8 cellular contexts compared by ENCODE assay signal in the genomic region with DNA sequence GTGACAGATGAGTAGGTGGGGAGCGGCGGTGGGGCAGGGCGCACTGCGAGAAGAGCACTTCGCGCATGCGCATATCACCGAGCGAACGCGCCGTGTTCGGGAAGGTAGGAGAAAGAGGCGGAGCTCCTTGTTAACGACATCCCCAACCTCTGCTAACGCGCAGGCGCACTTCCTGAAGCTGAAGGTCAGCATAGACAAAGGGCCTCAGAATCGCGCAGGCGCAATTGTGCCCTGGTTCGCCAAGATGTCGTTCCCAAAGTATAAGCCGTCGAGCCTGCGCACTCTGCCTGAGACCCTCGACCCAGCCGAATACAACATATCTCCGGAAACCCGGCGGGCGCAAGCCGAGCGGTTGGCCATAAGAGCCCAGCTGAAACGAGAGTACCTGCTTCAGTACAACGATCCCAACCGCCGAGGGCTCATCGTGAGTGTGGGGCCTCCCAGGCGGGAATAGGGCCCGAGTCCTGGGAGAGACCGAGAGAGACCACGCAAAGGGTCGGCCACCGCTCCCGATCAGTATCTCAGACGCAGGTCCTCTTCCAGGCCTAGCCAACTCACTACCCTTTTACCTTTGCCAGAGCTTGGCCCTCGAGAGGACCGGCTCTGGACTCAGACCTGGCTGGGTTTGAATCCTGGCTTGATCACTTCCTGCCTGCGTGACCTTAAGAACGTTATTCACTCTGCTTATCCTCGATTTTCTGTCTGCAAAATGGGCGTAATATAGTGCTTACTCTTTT. TPM values are rescaled to one million over a fixed set of nuclear protein-coding genes. Genes with fewer than 3 reads are reported as not detected.
A peak's percentile ranks its signal among the peaks of the same experiment; 100 is the strongest.
DNase-seq lines count a peak whose midpoint lies in the region; ATAC-seq and TF ChIP-seq lines count a peak whose summit lies in the region.

A gene (plus strand): TSS at position 221 of the 737 bp plus-strand sequence. CDS start 24 bp downstream, at position 245.

- dilution Hi-C loops in mammary epithelial cell (cut with HindIII; ENCODE audit: low sequenced_read_pairs) = no loop called here

- H3K9me3 ChIP-seq in WERI-Rb-1 (ENCODE audit: severe bottlenecking) (no peaks in the 10 kb centered on the region), mammary epithelial cell (replicated peaks; ENCODE audit: insufficient read depth, low read length) (no peaks in the 10 kb centered on the region), iPS-18c (ENCODE audit: control insufficient read depth, insufficient read depth, low read length) (no peaks in the 10 kb centered on the region), skeletal muscle tissue (ENCODE audit: control insufficient read depth in 3 of 3, low read length in 3 of 3) (no peaks in the 10 kb centered on the region)

- ATAC-seq in GM18873 (IDR thresholded peaks at IDR 0.05; ENCODE audit: low FRiP score, unreplicated experiment) (peak; percentile 93), HG03139 (IDR thresholded peaks at IDR 0.05; ENCODE audit: unreplicated experiment) (peak; percentile 94)

- H3K4me1 ChIP-seq in mammary epithelial cell (ENCODE audit: insufficient read depth, low read length) (no peaks in the 10 kb centered on the region), skeletal muscle tissue (ENCODE audit: control insufficient read depth in 3 of 3, insufficient read depth in 3 of 3, low read length in 3 of 3) (peaks cover 17 to 27% (median 22%) of the 10 kb centered on the region in 3 donors)

- BruUV-seq in mammary epithelial cell (replicated peaks; lab: Mats Ljungman, UMichigan) = TSS peak; percentile 67

- WGBS in mammary epithelial cell (ENCODE audit: low coverage, missing lambda C conversion rate) = 3% methylated on average over 21 of the region's 53 CpGs

- H3K27me3 ChIP-seq in WERI-Rb-1 (ENCODE audit: insufficient read depth, low read depth, severe bottlenecking) (no peaks in the 10 kb centered on the region), mammary epithelial cell (ENCODE audit: insufficient read depth, low read length) (no peaks in the 10 kb centered on the region), skeletal muscle tissue (ENCODE audit: control insufficient read depth in 3 of 3, insufficient read depth in 3 of 3, low read length in 3 of 3) (no peaks in the 10 kb centered on the region)

- intact Hi-C loops in mammary epithelial cell (cut with micrococcal nuclease) = loop anchor here (1.0 kb wide), 1 partner anchor 146 kb away; a partner anchor contains a TSS

- TF ChIP-seq CTCF in WERI-Rb-1 (IDR thresholded peaks at IDR 0.05; ENCODE audit: low read depth, low read length) (no peak), mammary epithelial cell (conservative IDR thresholded peaks at IDR 0.05 in 1 of 2, IDR thresholded peaks at IDR 0.05 in 1 of 2; ENCODE audit: extremely low read depth in 1 of 2, insufficient read depth in 1 of 2, low read depth in 1 of 2, low read length in 2 of 2) (no peak)

- in situ Hi-C loops in ACHN (cut with HindIII; ENCODE audit: low pct_ligation_motif_present, low pct_unique_long_range_greater_than_20kb, low sequenced_read_pairs) = no loop called here
- in situ Hi-C loops in mammary epithelial cell (cut with MboI; ENCODE audit: low sequenced_read_pairs in 2 of 2) = no loop called here

- H3K79me2 ChIP-seq in mammary epithelial cell (ENCODE audit: insufficient read depth, low read length) = peaks cover 36% of the 10 kb centered on the region

- peaks cover 22% of the 10 kb centered on the region for H3K36me3 ChIP-seq in WERI-Rb-1
- H3K36me3 ChIP-seq in mammary epithelial cell (ENCODE audit: insufficient read depth, low read length) = peaks cover 14% of the 10 kb centered on the region
- H3K36me3 ChIP-seq in skeletal muscle tissue (ENCODE audit: control insufficient read depth in 3 of 3, insufficient read depth in 3 of 3, low read length in 3 of 3) = peaks cover 5 to 20% (median 11%) of the 10 kb centered on the region in 3 donors

- peak within 1 kb of the TSS; percentile 93 for H3K9ac ChIP-seq in mammary epithelial cell (ENCODE audit: insufficient read depth, low read length)
- H3K9ac ChIP-seq in skeletal muscle tissue (ENCODE audit: low read depth in 1 of 3, low read length in 3 of 3) = peak within 1 kb of the TSS; percentile 95 to 99 (median 99)

- H4K20me1 ChIP-seq in mammary epithelial cell (ENCODE audit: insufficient read depth, low read length) = no peaks in the 10 kb centered on the region

- H2AFZ ChIP-seq in mammary epithelial cell (ENCODE audit: low read depth, low read length) = peak within 1 kb of the TSS; percentile 94

- H3K4me3 ChIP-seq in WERI-Rb-1 (ENCODE audit: low read depth, low read length) (peak within 1 kb of the TSS; percentile 83), mammary epithelial cell (replicated peaks in 1 of 3; ENCODE audit: insufficient read depth in 1 of 3, low read depth in 2 of 3, low read length in 3 of 3) (peak within 1 kb of the TSS; percentile 70 to 77 (median 71)), iPS-18c (ENCODE audit: insufficient read depth, low read depth, low read length) (peak within 1 kb of the TSS; percentile 93), skeletal muscle tissue (ENCODE audit: low read length in 3 of 3) (peak within 1 kb of the TSS; percentile 95 to 99 (median 97))

- CTCF ChIA-PET in mammary epithelial cell (lab: Charles Lee; ENCODE audit: low non-redundant PET) = interaction anchor here (0.6 kb wide), 3 partner anchors 38 to 180 kb away, joined by 3 to 8 read pairs (median 4); no protein-coding TSS in a partner anchor

- peak; percentile 97 for DNase-seq in ACHN
- DNase-seq in NCI-H2227 (lab: John Stamatoyannopoulos, UW; ENCODE audit: unreplicated experiment) = peak; percentile 97
- DNase-seq in WERI-Rb-1 = peak; percentile 99
- DNase-seq in mammary epithelial cell = peak; percentile 96

- H3K4me2 ChIP-seq in mammary epithelial cell (ENCODE audit: insufficient read depth, low read depth, low read length) = peak within 1 kb of the TSS; percentile 86

- H3K27ac ChIP-seq in WERI-Rb-1 = peak within 1 kb of the TSS; percentile 90
- H3K27ac ChIP-seq in mammary epithelial cell (ENCODE audit: insufficient read depth, low read depth, low read length) = peak within 1 kb of the TSS; percentile 81
- H3K27ac ChIP-seq in skeletal muscle tissue (ENCODE audit: low read depth, low read length) = peak within 1 kb of the TSS; percentile 92

RNA-seq across cellular contexts. Expression of the gene that starts here (rescaled TPM):
- total RNA-seq in mammary epithelial cell (10 to 100 TPM; 31.5 to 99.0 TPM), skeletal muscle tissue (52.7 TPM)
- polyA plus RNA-seq in mammary epithelial cell = 193 TPM
- polyA minus RNA-seq in mammary epithelial cell = 111 TPM

Comparison
In these comparisons a context has a peak if more than half of its experiments do, and no peak if none do; other contexts are left out.
1. Peak in every context shown above with its lines: DNase-seq, ATAC-seq, H3K4me3 ChIP-seq and H3K27ac ChIP-seq.